22 cellular contexts compared by ENCODE assay signal in the genomic region with DNA sequence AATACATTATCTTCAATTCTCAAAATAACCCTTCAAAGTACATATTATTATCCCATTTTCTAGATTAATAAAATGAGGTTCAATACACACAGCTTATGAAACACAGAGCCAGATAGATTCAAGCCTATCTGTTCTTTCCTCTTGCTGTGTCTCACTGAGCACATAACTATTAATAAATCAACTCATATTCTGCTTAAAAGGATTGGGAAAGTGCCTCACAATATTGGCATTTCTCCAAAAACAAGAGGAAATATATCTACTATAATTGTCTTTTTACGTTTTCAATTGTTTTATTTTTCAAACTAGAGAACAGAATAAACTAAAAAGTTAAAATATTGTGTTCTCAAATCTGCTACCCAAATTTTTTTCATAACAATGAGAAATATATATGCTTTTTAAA. TPM values are rescaled to one million over a fixed set of nuclear protein-coding genes. Genes with fewer than 3 reads are reported as not detected.
"Had no signal": no experiment of that assay in that cellular context is flagged by ENCODE, and none has a peak within 500 bp of the region (broad histone marks: within the 10 kb centered on the region; RNA-seq: fewer than 3 reads in every experiment).

No MANE protein-coding gene starts in this region.

- H3K27me3 ChIP-seq: colonic mucosa, esophagus muscularis mucosa, foreskin keratinocyte, gastroesophageal sphincter, hepatocyte, left lung had no signal

- H3K4me1 ChIP-seq: colonic mucosa, foreskin keratinocyte, heart left ventricle, left lung, lower lobe of right lung had no signal

- H3K27ac ChIP-seq: colonic mucosa, esophagus muscularis mucosa, foreskin keratinocyte, gastroesophageal sphincter, heart left ventricle, hepatocyte, left lung, lower lobe of right lung had no signal

- H3K9me3 ChIP-seq: colonic mucosa, esophagus muscularis mucosa, gastroesophageal sphincter, heart left ventricle, left lung, lower lobe of right lung, mucosa of descending colon had no signal

- DNase-seq: colonic mucosa; cortex of kidney; effector CD4-positive, alpha-beta T cell; effector memory CD4-positive, alpha-beta T cell; foreskin keratinocyte; heart left ventricle; hypothalamus; immature natural killer cell; islet precursor cell; left cardiac atrium; left lung; left ventricle myocardium superior; lower lobe of right lung; mesenchymal stem cell; mucosa of descending colon; naive B cell had no signal

- FAIRE-seq: endothelial cell of umbilical vein, frontal cortex had no signal

- H3K4me3 ChIP-seq: colonic mucosa, esophagus muscularis mucosa, gastroesophageal sphincter, heart left ventricle, hepatocyte, left lung, lower lobe of right lung, mucosa of descending colon had no signal

- H3K36me3 ChIP-seq: colonic mucosa, esophagus muscularis mucosa, gastroesophageal sphincter, heart left ventricle, left lung, lower lobe of right lung had no signal

- ATAC-seq: foreskin keratinocyte, gastroesophageal sphincter, heart left ventricle, left cardiac atrium, left lung, left ventricle myocardium superior, lower lobe of right lung, mucosa of descending colon had no signal

RNA-seq across cellular contexts. Expression of gene DCHS2, which starts 15.8 kb away (rescaled TPM):
- total RNA-seq: endothelial cell of umbilical vein, fibroblast of lung, foreskin keratinocyte, left ventricle myocardium superior had no signal
- polyA plus RNA-seq: endothelial cell of umbilical vein, fibroblast of lung, foreskin keratinocyte, immature natural killer cell had no signal
